ENCODE assay signal across 11 cellular contexts in genomic region chr5:131611064-131611381, GRCh38.
"Had no signal": no experiment of that assay in that cellular context is flagged by ENCODE, and none has a peak within 500 bp of the region (broad histone marks: within the 10 kb centered on the region; RNA-seq: fewer than 3 reads in every experiment).

No MANE protein-coding gene starts in this region.

- H3K9me3 ChIP-seq: esophagus muscularis mucosa, tibial nerve had no signal

- H3K36me3 ChIP-seq: esophagus muscularis mucosa, tibial nerve had no signal

- H3K9me3 Mint-ChIP-seq: activated T-helper 1 cell treated with anti-CD3 and anti-CD28 coated beads, Interleukin-12 subunit alpha, Interleukin-12 subunit beta, Interleukin-2, Interleukin-4 antibody, amounts not matched to agents 30 ng/mL and 10 ng/mL and 1 ng/mL, durations not matched to agents 14 hours and 24 hours and 36 hours; nephron progenitor cell; stimulated activated effector memory CD8-positive, alpha-beta T cell treated with anti-CD3 and anti-CD28 coated beads, Interleukin-12 subunit alpha, Interleukin-12 subunit beta, amount 100 ng/mL, for 72 hours had no signal

- H3K27ac ChIP-seq: esophagus muscularis mucosa, tibial nerve had no signal

- H3K4me3 ChIP-seq: esophagus muscularis mucosa, tibial nerve had no signal

- H3K27me3 ChIP-seq: esophagus muscularis mucosa, tibial nerve had no signal

- H3K27me3 Mint-ChIP-seq: activated CD4-positive, alpha-beta memory T cell treated with anti-CD3 and anti-CD28 coated beads for 36 hours; memory B cell; T-helper 17 cell had no signal

- ATAC-seq: left colon; stimulated activated effector memory CD8-positive, alpha-beta T cell treated with anti-CD3 and anti-CD28 coated beads, Interleukin-12 subunit alpha, Interleukin-12 subunit beta, amount 100 ng/mL, for 72 hours; T-helper 17 cell had no signal

- H3K4me1 Mint-ChIP-seq: nephron progenitor cell had no signal

- H3K27ac Mint-ChIP-seq: activated CD4-positive, alpha-beta memory T cell treated with anti-CD3 and anti-CD28 coated beads for 36 hours; activated T-helper 1 cell treated with anti-CD3 and anti-CD28 coated beads, Interleukin-12 subunit alpha, Interleukin-12 subunit beta, Interleukin-2, Interleukin-4 antibody, amounts not matched to agents 30 ng/mL and 10 ng/mL and 1 ng/mL, durations not matched to agents 14 hours and 24 hours and 36 hours; memory B cell; nephron progenitor cell; stimulated activated effector memory CD8-positive, alpha-beta T cell treated with anti-CD3 and anti-CD28 coated beads, Interleukin-12 subunit alpha, Interleukin-12 subunit beta, amount 100 ng/mL, for 72 hours; T-helper 17 cell had no signal

- H3K4me3 Mint-ChIP-seq: activated CD4-positive, alpha-beta memory T cell treated with anti-CD3 and anti-CD28 coated beads for 36 hours; activated T-helper 1 cell treated with anti-CD3 and anti-CD28 coated beads, Interleukin-12 subunit alpha, Interleukin-12 subunit beta, Interleukin-2, Interleukin-4 antibody, amounts not matched to agents 30 ng/mL and 10 ng/mL and 1 ng/mL, durations not matched to agents 14 hours and 24 hours and 36 hours; memory B cell; nephron progenitor cell; stimulated activated effector memory CD8-positive, alpha-beta T cell treated with anti-CD3 and anti-CD28 coated beads, Interleukin-12 subunit alpha, Interleukin-12 subunit beta, amount 100 ng/mL, for 72 hours; T-helper 17 cell had no signal

- DNase-seq: activated CD4-positive, alpha-beta memory T cell treated with anti-CD3 and anti-CD28 coated beads for 36 hours; activated CD8-positive, alpha-beta memory T cell treated with anti-CD3 and anti-CD28 coated beads, Interleukin-2, amount 50 U/mL, for 4 hours; activated naive CD4-positive, alpha-beta T cell treated with Interleukin-2 at 50 U/mL for 16 hours; left colon; nephron progenitor cell; T-helper 17 cell had no signal
